ENCODE assay signal across 24 cellular contexts in genomic region chr6:104575536-104575935, GRCh38.
DNase-seq lines count a peak whose midpoint lies in the region; ATAC-seq, FAIRE-seq and TF ChIP-seq lines count a peak whose summit lies in the region.
"Had no signal": no experiment of that assay in that cellular context is flagged by ENCODE, and none has a peak within 500 bp of the region (broad histone marks: within the 10 kb centered on the region; RNA-seq: fewer than 3 reads in every experiment).

No MANE protein-coding gene starts in this region.

- POLR2A ChIA-PET in OCI-LY7 (lab: Charles Lee): no interaction called here
- POLR2A ChIA-PET in T-cell (lab: Charles Lee): no interaction called here

- H3K27me3 ChIP-seq in endodermal cell (ENCODE audit: control insufficient read depth, insufficient read depth, low read length, poor library complexity, severe bottlenecking): no peaks in the 10 kb centered on the region
- H3K27me3 ChIP-seq: BLaER1 treated with 17β-estradiol and CSF1 and Interleukin-3, amounts not matched to agents 10 nM and 100 nM had no signal

- no peaks in the 10 kb centered on the region for H3K9me2 ChIP-seq in OCI-LY7 (ENCODE audit: insufficient read depth, low read length)

- CTCF ChIA-PET in OCI-LY7 (lab: Charles Lee; ENCODE audit: unreplicated experiment) (no interaction called here), T-cell (lab: Charles Lee) (no interaction called here)

- peaks cover 16% of the 10 kb centered on the region for H3K4me1 Mint-ChIP-seq in endodermal cell
- no peaks in the 10 kb centered on the region for H3K4me1 Mint-ChIP-seq in T-cell
- H3K4me1 Mint-ChIP-seq: B cell; CD4-positive, CD25-positive, alpha-beta regulatory T cell; CD8-positive, alpha-beta memory T cell had no signal

- no peak overlapping the region for H3K4me3 Mint-ChIP-seq in endodermal cell
- H3K4me3 Mint-ChIP-seq in T-cell: no peak overlapping the region
- H3K4me3 Mint-ChIP-seq: B cell; CD4-positive, CD25-positive, alpha-beta regulatory T cell; CD8-positive, alpha-beta memory T cell had no signal

- no peaks in the 10 kb centered on the region for H3K9me3 Mint-ChIP-seq in endodermal cell
- H3K9me3 Mint-ChIP-seq in T-cell: no peaks in the 10 kb centered on the region
- H3K9me3 Mint-ChIP-seq: CD4-positive, CD25-positive, alpha-beta regulatory T cell had no signal

- H2AFZ ChIP-seq in OCI-LY7 (ENCODE audit: low read length): peak overlapping the region; percentile 70; the same call in 1 of the 2 replicates

- H3K4me1 ChIP-seq in OCI-LY7 (ENCODE audit: insufficient read depth, low read length, poor library complexity, severe bottlenecking) (no peaks in the 10 kb centered on the region), endodermal cell (ENCODE audit: control insufficient read depth, insufficient read depth, low read length) (no peaks in the 10 kb centered on the region)
- H3K4me1 ChIP-seq: BLaER1 treated with 17β-estradiol and CSF1 and Interleukin-3, amounts not matched to agents 10 nM and 100 nM; HAP-1 had no signal

- H3K36me3 Mint-ChIP-seq in endodermal cell (ENCODE audit: low read depth) (no peaks in the 10 kb centered on the region), T-cell (no peaks in the 10 kb centered on the region)
- H3K36me3 Mint-ChIP-seq: CD4-positive, CD25-positive, alpha-beta regulatory T cell; CD8-positive, alpha-beta memory T cell had no signal

- H3K27ac Mint-ChIP-seq in endodermal cell (no peak overlapping the region), T-cell (no peak overlapping the region)
- H3K27ac Mint-ChIP-seq: B cell; CD4-positive, CD25-positive, alpha-beta regulatory T cell; CD8-positive, alpha-beta memory T cell had no signal

- ATAC-seq in SK-N-SH treated with all-trans-retinoic acid at 6 μM for 48 hours (no peak), GM19452 (IDR thresholded peaks at IDR 0.05; ENCODE audit: unreplicated experiment) (no peak), T-cell (replicated peaks in 1 of 4) (no peak)

- no TSS peak for BruUV-seq in OCI-LY7 (replicated peaks; lab: Mats Ljungman, UMichigan)

- H3K27me3 Mint-ChIP-seq in endodermal cell (ENCODE audit: insufficient read depth) (no peaks in the 10 kb centered on the region), T-cell (no peaks in the 10 kb centered on the region)
- H3K27me3 Mint-ChIP-seq: B cell; CD4-positive, CD25-positive, alpha-beta regulatory T cell had no signal

- no peak overlapping the region for H3K9ac ChIP-seq in endodermal cell (ENCODE audit: extremely low read depth, low read length, poor library complexity, severe bottlenecking)
- H3K9ac ChIP-seq: BLaER1 treated with 17β-estradiol and CSF1 and Interleukin-3, amounts not matched to agents 10 nM and 100 nM had no signal

- H3K9me3 ChIP-seq in OCI-LY7 (ENCODE audit: low read length) (no peaks in the 10 kb centered on the region), endodermal cell (ENCODE audit: control insufficient read depth, low read length) (no peaks in the 10 kb centered on the region)
- H3K9me3 ChIP-seq: BLaER1 treated with 17β-estradiol and CSF1 and Interleukin-3, amounts not matched to agents 10 nM and 100 nM; HAP-1 had no signal

- H3K79me2 ChIP-seq in OCI-LY7 (ENCODE audit: insufficient read depth, low read depth, low read length): no peaks in the 10 kb centered on the region

- H4K20me1 ChIP-seq in OCI-LY7 (ENCODE audit: insufficient read depth, low read length): no peaks in the 10 kb centered on the region
- H4K20me1 ChIP-seq: BLaER1 treated with 17β-estradiol and CSF1 and Interleukin-3, amounts not matched to agents 10 nM and 100 nM had no signal

- TF ChIP-seq CTCF in OCI-LY7 (conservative IDR thresholded peaks at IDR 0.05; ENCODE audit: low read length): no peak
- peak; percentile 41 for TF ChIP-seq CTCF in endodermal cell (conservative IDR thresholded peaks at IDR 0.05)

- intact Hi-C loops in OCI-LY7 (cut with micrococcal nuclease; ENCODE audit: unreplicated experiment): no loop called here

- no peak overlapping the region for H3K4me3 ChIP-seq in OCI-LY7 (ENCODE audit: low read depth, low read length, poor library complexity, severe bottlenecking)
- no peak overlapping the region for H3K4me3 ChIP-seq in endodermal cell (ENCODE audit: low read length)
- H3K4me3 ChIP-seq: BLaER1 treated with 17β-estradiol and CSF1 and Interleukin-3, amounts not matched to agents 10 nM and 100 nM; HAP-1 had no signal

- H3K36me3 ChIP-seq in OCI-LY7 (ENCODE audit: insufficient read depth, low read length): no peaks in the 10 kb centered on the region
- H3K36me3 ChIP-seq in endodermal cell (ENCODE audit: control insufficient read depth, insufficient read depth, low read length): no peaks in the 10 kb centered on the region
- H3K36me3 ChIP-seq: BLaER1 treated with 17β-estradiol and CSF1 and Interleukin-3, amounts not matched to agents 10 nM and 100 nM; HAP-1 had no signal

- H3K27ac ChIP-seq in OCI-LY7 (ENCODE audit: low read depth, low read length, poor library complexity, severe bottlenecking) (no peak overlapping the region), endodermal cell (ENCODE audit: low read depth, low read length) (no peak overlapping the region)
- H3K27ac ChIP-seq: BLaER1 treated with 17β-estradiol and CSF1 and Interleukin-3, amounts not matched to agents 10 nM and 100 nM; HL-60 had no signal

- DNase-seq in OCI-LY7 (ENCODE audit: low spot score) (no peak), endodermal cell (peak; percentile 48), iPS-NIHi7 (ENCODE audit: extremely low spot score) (peak; percentile 24), activated gamma-delta T cell (lab: John Stamatoyannopoulos, UW) (no peak), T-cell (no peak)
- DNase-seq: 8988T; CD4-positive, CD25-positive, alpha-beta regulatory T cell; CD8-positive, alpha-beta memory T cell; COR-L47; DMS 273 treated with DMSO at 0.1 percent for 48 hours; DMS53; DND-41; EL; GDM1; GOT3 had no signal

- peak; percentile 94 for FAIRE-seq in G401.6 (lab: Jason Lieb, UNC)
- FAIRE-seq: GM12892, GM18507 had no signal

- no peak overlapping the region for H3K4me2 ChIP-seq in OCI-LY7 (ENCODE audit: low read length)
- H3K4me2 ChIP-seq: BLaER1 treated with 17β-estradiol and CSF1 and Interleukin-3, amounts not matched to agents 10 nM and 100 nM had no signal

TF ChIP-seq in SK-N-SH treated with all-trans-retinoic acid at 6 μM for 48 hours, 23 proteins besides CTCF, POLR2A, EP300 and RAD21:
- no peak for TF ChIP-seq TOX (CRISPR knock-in tag; IDR thresholded peaks at IDR 0.05; ENCODE audit: borderline replicate concordance)

Comparison
In these comparisons a context has a peak if more than half of its experiments do, and no peak if none do; other contexts are left out.
1. DNase-seq: peak in endodermal cell (single experiment) and iPS-NIHi7 (single experiment); none in OCI-LY7 (single experiment), activated gamma-delta T cell (single experiment) and T-cell (0 of 34).